Comparison of ENCODE assay signal across 8 cellular contexts in genomic region chr10:133260895-133261725, GRCh38. TPM values are rescaled to one million over a fixed set of nuclear protein-coding genes. Genes with fewer than 3 reads are reported as not detected.
DNase-seq lines count a peak whose midpoint lies in the region; ATAC-seq and TF ChIP-seq lines count a peak whose summit lies in the region.

No MANE protein-coding gene starts in this region.

- H3K27me3 Mint-ChIP-seq in osteocyte (ENCODE audit: unreplicated experiment) = no peaks in the 10 kb centered on the region

- no peak overlapping the region for H2AFZ ChIP-seq in OCI-LY1 (ENCODE audit: low read length)

- H3K4me1 ChIP-seq in OCI-LY1 (ENCODE audit: insufficient read depth, low read length, severe bottlenecking) = peaks cover 9% of the 10 kb centered on the region
- peaks cover 0 to 8% of the 10 kb centered on the region in 2 donors for H3K4me1 ChIP-seq in uterus

- peak overlapping the region; percentile 60 for H3K4me3 Mint-ChIP-seq in osteocyte (ENCODE audit: unreplicated experiment)

- TF ChIP-seq CTCF in OCI-LY1 (IDR thresholded peaks at IDR 0.05; ENCODE audit: low read length) (no peak), fibroblast of villous mesenchyme (IDR thresholded peaks at IDR 0.05; ENCODE audit: insufficient read depth, low read depth, low read length) (no peak), osteocyte (IDR thresholded peaks at IDR 0.05) (no peak), uterus (IDR thresholded peaks at IDR 0.05) (no peak)

- no peaks in the 10 kb centered on the region for H3F3A ChIP-seq in OCI-LY1 (ENCODE audit: insufficient read depth, low read length)

- peaks cover 33% of the 10 kb centered on the region for H3K4me1 Mint-ChIP-seq in osteocyte (ENCODE audit: unreplicated experiment)

- H3K4me2 ChIP-seq in OCI-LY1 (ENCODE audit: low read length) = peak overlapping the region; percentile 97

- no peaks in the 10 kb centered on the region for H3K9me3 ChIP-seq in OCI-LY1 (ENCODE audit: low read length)
- H3K9me3 ChIP-seq in uterus = no peaks in the 10 kb centered on the region

- ATAC-seq in HG02763 (IDR thresholded peaks at IDR 0.05; ENCODE audit: unreplicated experiment) = peak; percentile 45

- H3K27ac ChIP-seq in OCI-LY1 (ENCODE audit: low read depth, low read length, poor library complexity, severe bottlenecking) = no peak overlapping the region
- H3K27ac ChIP-seq in uterus = peak overlapping the region; percentile 87 to 93

- H3K9me3 Mint-ChIP-seq in osteocyte (ENCODE audit: unreplicated experiment) = no peaks in the 10 kb centered on the region

- H3K4me3 ChIP-seq in OCI-LY1 (ENCODE audit: low read depth, low read length, poor library complexity, severe bottlenecking) = peak overlapping the region; percentile 81
- peak overlapping the region; percentile 55 for H3K4me3 ChIP-seq in fibroblast of villous mesenchyme (ENCODE audit: low read depth, low read length)
- H3K4me3 ChIP-seq in uterus = peak overlapping the region; percentile 43 to 74

- H3K36me3 ChIP-seq in OCI-LY1 (ENCODE audit: insufficient read depth, low read length) (no peaks in the 10 kb centered on the region), uterus (no peaks in the 10 kb centered on the region)

- H3K27ac Mint-ChIP-seq in osteocyte (ENCODE audit: unreplicated experiment) = peak overlapping the region; percentile 50

- TF ChIP-seq POLR2A in uterus (IDR thresholded peaks at IDR 0.05) = no peak

- peak; percentile 24 to 52 for DNase-seq in SHP77 (lab: John Stamatoyannopoulos, UW)
- no peak for DNase-seq in SHP77 treated with DMSO at 0.1 percent for 48 hours (lab: John Stamatoyannopoulos, UW)
- DNase-seq in activated T-helper 1 cell treated with Interleukin-2 at 50 U/mL for 16 hours (ENCODE audit: low read depth) = peak; percentile 33
- DNase-seq in fibroblast of villous mesenchyme (ENCODE audit: low read depth) = peak; percentile 36
- no peak for DNase-seq in osteocyte (ENCODE audit: extremely low spot score, unreplicated experiment)
- peak; percentile 51 to 54 for DNase-seq in uterus

- H3K36me3 Mint-ChIP-seq in osteocyte (ENCODE audit: unreplicated experiment) = no peaks in the 10 kb centered on the region

- peak overlapping the region; percentile 84 for H3K9ac ChIP-seq in OCI-LY1 (ENCODE audit: low read length)

- H4K20me1 ChIP-seq in OCI-LY1 (ENCODE audit: insufficient read depth, low read length) = no peaks in the 10 kb centered on the region

- intact Hi-C loops in uterus (cut with DNase I; ENCODE audit: low total_unique reads) = no loop called here

- no peaks in the 10 kb centered on the region for H3K79me2 ChIP-seq in OCI-LY1 (ENCODE audit: insufficient read depth, low read length)

- H3K9me2 ChIP-seq in OCI-LY1 (ENCODE audit: low read depth, low read length) = no peaks in the 10 kb centered on the region

- H3K27me3 ChIP-seq in OCI-LY1 (ENCODE audit: insufficient read depth, low read length) (peaks cover 12% of the 10 kb centered on the region), uterus (no peaks in the 10 kb centered on the region)

RNA-seq across cellular contexts. Expression of gene ADAM8, which starts 15.6 kb away (rescaled TPM):
- 2.3 and 7.8 TPM in 2 replicates for total RNA-seq in fibroblast of villous mesenchyme
- 2.9 and 6.0 TPM in 2 replicates for total RNA-seq in osteocyte
- 1 to 10 TPM in 3 of 4 donors, not detected in 1; 5.1 to 7.6 (median 5.9) TPM for total RNA-seq in uterus

RNA-seq across cellular contexts. Expression of gene VENTX, which starts 23.5 kb away (rescaled TPM):
- not detected in 2 replicates for total RNA-seq in fibroblast of villous mesenchyme
- total RNA-seq in osteocyte = not detected in 2 replicates
- total RNA-seq in uterus = 1 to 10 TPM in 1 of 4 donors, under 1 TPM in 2, not detected in 1; 0.21 to 1.3 (median 0.51) TPM

RNA-seq across cellular contexts. Expression of gene UTF1, which starts 31.1 kb away (rescaled TPM):
- total RNA-seq in fibroblast of villous mesenchyme = not detected in 2 replicates
- not detected in 2 replicates for total RNA-seq in osteocyte
- not detected for total RNA-seq in uterus

RNA-seq across cellular contexts. Expression of gene TUBGCP2, which starts 47.6 kb away (rescaled TPM):
- total RNA-seq in fibroblast of villous mesenchyme = 56.7 and 66.9 TPM in 2 replicates
- total RNA-seq in osteocyte = 67.2 and 75.2 TPM in 2 replicates
- 10 to 100 TPM; 26.8 to 61.9 (median 44.4) TPM for total RNA-seq in uterus

RNA-seq across cellular contexts. Expression of gene ZNF511, which starts 47.6 kb away (rescaled TPM):
- 21.2 and 27.1 TPM in 2 replicates for total RNA-seq in fibroblast of villous mesenchyme
- 35.1 and 39.1 TPM in 2 replicates for total RNA-seq in osteocyte
- total RNA-seq in uterus = 10 to 100 TPM; 23.1 to 45.5 (median 30.0) TPM

Comparison
In these comparisons a context has a peak if more than half of its experiments do, and no peak if none do; other contexts are left out.
1. DNase-seq: peak in SHP77 (2 of 2), activated T-helper 1 cell treated with Interleukin-2 at 50 U/mL for 16 hours (single experiment), fibroblast of villous mesenchyme (single experiment) and uterus (2 of 2); none in SHP77 treated with DMSO at 0.1 percent for 48 hours (single experiment) and osteocyte (single experiment).
2. Peak in every context shown above with its lines, with median percentiles within 50 percentile points of each other: H3K4me3 ChIP-seq.